8 cellular contexts compared by ENCODE assay signal in the genomic region with DNA sequence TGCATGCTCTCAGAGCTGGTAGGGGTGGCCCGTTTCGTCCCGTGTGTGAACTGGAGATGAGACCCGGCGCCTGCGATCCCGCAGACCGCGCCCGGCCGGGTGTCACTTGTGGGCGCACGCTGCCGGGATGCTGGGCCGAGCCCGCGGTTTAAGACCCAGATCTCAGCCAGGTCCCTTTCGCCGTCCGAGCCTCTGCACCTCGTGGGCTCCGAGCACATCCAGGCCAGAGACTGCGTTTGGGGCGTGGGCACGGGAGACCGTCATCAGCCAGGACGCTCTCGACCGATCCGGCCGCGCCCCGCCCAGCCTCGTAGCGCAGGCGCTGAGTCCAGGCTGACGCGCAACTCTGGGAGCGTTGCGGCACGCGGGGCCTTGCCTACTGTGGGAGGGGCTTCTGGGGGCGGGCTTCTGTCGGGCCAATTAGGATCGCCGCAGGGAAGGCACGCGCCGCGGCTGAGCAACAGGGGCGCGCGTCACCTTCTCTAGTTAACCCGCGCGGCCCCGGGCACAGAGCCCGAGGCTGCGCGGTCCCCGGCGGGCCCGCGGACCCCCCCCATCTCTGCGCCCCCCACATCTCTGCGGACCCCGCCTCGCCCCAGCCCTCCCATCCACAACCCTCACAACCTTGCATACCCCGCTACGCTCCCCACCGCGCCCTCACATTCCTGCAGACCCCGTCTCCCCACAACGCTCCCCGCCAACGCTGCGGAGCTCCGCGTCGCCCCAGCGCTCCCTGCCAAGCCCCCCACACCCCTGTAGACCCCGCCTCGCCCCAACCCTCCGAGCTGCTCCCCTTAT. TPM values are rescaled to one million over a fixed set of nuclear protein-coding genes. Genes with fewer than 3 reads are reported as not detected.
DNase-seq lines count a peak whose midpoint lies in the region; ATAC-seq and TF ChIP-seq lines count a peak whose summit lies in the region.

No MANE protein-coding gene starts in this region.

- peak; percentile 99 for DNase-seq in AG08396 (ENCODE audit: low spot score)
- DNase-seq in NCI-H345 treated with DMSO at 0.1 percent for 48 hours (lab: John Stamatoyannopoulos, UW; ENCODE audit: unreplicated experiment), result peak; percentile 91
- peak; percentile 97 for DNase-seq in cerebellar cortex (ENCODE audit: low spot score)
- DNase-seq in kidney epithelial cell (ENCODE audit: low read depth), result peak; percentile 81
- peak; percentile 99 for DNase-seq in stimulated activated CD4-positive, alpha-beta T cell treated with anti-CD3 and anti-CD28 coated beads, Interleukin-15, amount 100 ng/mL, for 24 hours

- peaks cover 3% of the 10 kb centered on the region for H3K36me3 ChIP-seq in kidney epithelial cell (ENCODE audit: control insufficient read depth, insufficient read depth, low read length)

- TF ChIP-seq CTCF in kidney epithelial cell (IDR thresholded peaks at IDR 0.05; ENCODE audit: insufficient read depth, low read length, poor library complexity, severe bottlenecking), result no peak

- no peaks in the 10 kb centered on the region for H3K27me3 ChIP-seq in kidney epithelial cell (ENCODE audit: control insufficient read depth, insufficient read depth, low read length)

- peak overlapping the region; percentile 55 for H3K4me3 ChIP-seq in kidney epithelial cell (ENCODE audit: low read depth, low read length)

- peak; percentile 89 for ATAC-seq in GM19025 (IDR thresholded peaks at IDR 0.05; ENCODE audit: low read depth, unreplicated experiment)
- ATAC-seq in HG03280 (IDR thresholded peaks at IDR 0.05; ENCODE audit: unreplicated experiment), result peak; percentile 85
- ATAC-seq in activated CD4-positive, CD25-positive, alpha-beta regulatory T cell treated with anti-CD3 and anti-CD28 coated beads, Interleukin-2, amount 50 U/mL, for 24 hours, result peak; percentile 95

RNA-seq across cellular contexts. Expression of a gene that starts 0.7 kb away (rescaled TPM):
- total RNA-seq in kidney epithelial cell, result not detected in 2 replicates

RNA-seq across cellular contexts. Expression of a gene that starts 5.9 kb away (rescaled TPM):
- 27.0 and 30.5 TPM in 2 replicates for total RNA-seq in kidney epithelial cell

RNA-seq across cellular contexts. Expression of a gene that starts 11.7 kb away (rescaled TPM):
- total RNA-seq in kidney epithelial cell, result 76.0 and 87.5 TPM in 2 replicates

RNA-seq across cellular contexts. Expression of a gene that starts 18.1 kb away (rescaled TPM):
- total RNA-seq in kidney epithelial cell, result 79.1 and 139 TPM in 2 replicates

RNA-seq across cellular contexts. Expression of a gene that starts 57.0 kb away (rescaled TPM):
- 14.5 and 15.9 TPM in 2 replicates for total RNA-seq in kidney epithelial cell

Comparison
In these comparisons a context has a peak if more than half of its experiments do, and no peak if none do; other contexts are left out.
1. Peak in every context shown above with its lines: DNase-seq, ATAC-seq and H3K4me3 ChIP-seq.